8 cellular contexts compared by ENCODE assay signal in genomic region chr13:19960673-19961015, GRCh38. TPM values are rescaled to one million over a fixed set of nuclear protein-coding genes. Genes with fewer than 3 reads are reported as not detected.
DNase-seq lines count a peak whose midpoint lies in the region; ATAC-seq and TF ChIP-seq lines count a peak whose summit lies in the region.

No MANE protein-coding gene starts in this region.

- DNase-seq in heart left ventricle: no peak
- no peak for DNase-seq in left cardiac atrium
- DNase-seq in activated T-helper 1 cell treated with anti-CD3 and anti-CD28 coated beads, Interleukin-12 subunit alpha, Interleukin-12 subunit beta, Interleukin-2, Interleukin-4 antibody, amounts not matched to agents 30 ng/mL and 10 ng/mL and 1 ng/mL, durations not matched to agents 14 hours and 24 hours and 36 hours (ENCODE audit: low spot score): no peak
- DNase-seq in tibial artery: no peak
- DNase-seq in GOT3 (lab: John Stamatoyannopoulos, UW): no peak
- DNase-seq in COR-L47 (lab: John Stamatoyannopoulos, UW): no peak

- 70 to 78% (median 75%) methylated on average over 2 of the region's 2 CpGs for WGBS in heart left ventricle, 4 donors

- TF ChIP-seq CTCF in heart left ventricle (IDR thresholded peaks at IDR 0.05) (no peak), tibial artery (IDR thresholded peaks at IDR 0.05) (no peak)

- H3K36me3 Mint-ChIP-seq in activated T-helper 1 cell treated with anti-CD3 and anti-CD28 coated beads, Interleukin-12 subunit alpha, Interleukin-12 subunit beta, Interleukin-2, Interleukin-4 antibody, amounts not matched to agents 30 ng/mL and 10 ng/mL and 1 ng/mL, durations not matched to agents 14 hours and 24 hours and 36 hours (ENCODE audit: low read depth): peaks cover 11% of the 10 kb centered on the region

- peak overlapping the region; percentile 93 for H3K27ac Mint-ChIP-seq in activated T-helper 1 cell treated with anti-CD3 and anti-CD28 coated beads, Interleukin-12 subunit alpha, Interleukin-12 subunit beta, Interleukin-2, Interleukin-4 antibody, amounts not matched to agents 30 ng/mL and 10 ng/mL and 1 ng/mL, durations not matched to agents 14 hours and 24 hours and 36 hours

- no peak for TF ChIP-seq POLR2A in heart left ventricle (IDR thresholded peaks at IDR 0.05)

- H3K4me3 Mint-ChIP-seq in activated T-helper 1 cell treated with anti-CD3 and anti-CD28 coated beads, Interleukin-12 subunit alpha, Interleukin-12 subunit beta, Interleukin-2, Interleukin-4 antibody, amounts not matched to agents 30 ng/mL and 10 ng/mL and 1 ng/mL, durations not matched to agents 14 hours and 24 hours and 36 hours: peak overlapping the region; percentile 95

- H3K9me3 ChIP-seq in heart left ventricle: peaks cover 0 to 5% (median 0%) of the 10 kb centered on the region in 12 donors
- no peaks in the 10 kb centered on the region for H3K9me3 ChIP-seq in iPS-18a (ENCODE audit: control insufficient read depth, low read depth, low read length)
- no peaks in the 10 kb centered on the region for H3K9me3 ChIP-seq in tibial artery

- H3K27ac ChIP-seq in heart left ventricle (peak overlapping the region in 3 of 12 donors; percentile 94 to 99 (median 98)), iPS-18a (ENCODE audit: low read length) (no peak overlapping the region), tibial artery (peak overlapping the region in 1 of 2 donors; percentile 99)

- H3K4me1 ChIP-seq in heart left ventricle (peaks cover 5 to 50% (median 42%) of the 10 kb centered on the region in 12 donors), iPS-18a (ENCODE audit: control insufficient read depth, low read depth, low read length) (peaks cover 21% of the 10 kb centered on the region), tibial artery (peaks cover 0 to 51% (median 25%) of the 10 kb centered on the region in 4 donors)

- H3K9me3 Mint-ChIP-seq in activated T-helper 1 cell treated with anti-CD3 and anti-CD28 coated beads, Interleukin-12 subunit alpha, Interleukin-12 subunit beta, Interleukin-2, Interleukin-4 antibody, amounts not matched to agents 30 ng/mL and 10 ng/mL and 1 ng/mL, durations not matched to agents 14 hours and 24 hours and 36 hours: no peaks in the 10 kb centered on the region

- H3K36me3 ChIP-seq in heart left ventricle: peaks cover 0 to 40% (median 24%) of the 10 kb centered on the region in 9 donors
- peaks cover 35% of the 10 kb centered on the region for H3K36me3 ChIP-seq in iPS-18a (ENCODE audit: control insufficient read depth, low read depth, low read length)
- H3K36me3 ChIP-seq in tibial artery: no peaks in the 10 kb centered on the region

- ATAC-seq in heart left ventricle (no peak), left cardiac atrium (no peak), HG02938 (IDR thresholded peaks at IDR 0.05; ENCODE audit: unreplicated experiment) (no peak)

- intact Hi-C loops in heart left ventricle (cut with DNase I) (loop anchor here in 1 of 10 donors (10.0 kb wide), 1 partner anchor 96 kb away; the partner anchor contains the start of gene ZMYM5), left cardiac atrium (cut with DNase I) (no loop called here), tibial artery (cut with DNase I; ENCODE audit: low total_unique reads) (loop anchor here (10.0 kb wide), 1 partner anchor 326 kb away; the partner anchor contains the start of gene MPHOSPH8)
- intact Hi-C loops in activated T-helper 1 cell treated with anti-CD3 and anti-CD28 coated beads, Interleukin-12 subunit alpha, Interleukin-12 subunit beta, Interleukin-2, Interleukin-4 antibody, amounts not matched to agents 30 ng/mL and 10 ng/mL and 1 ng/mL, durations not matched to agents 14 hours and 24 hours and 36 hours (cut with micrococcal nuclease): loop anchor here (1.0 to 5.0 kb wide), 5 partner anchors 33 to 459 kb away; partner anchors contain the start of gene ZMYM5

- H3K4me1 Mint-ChIP-seq in activated T-helper 1 cell treated with anti-CD3 and anti-CD28 coated beads, Interleukin-12 subunit alpha, Interleukin-12 subunit beta, Interleukin-2, Interleukin-4 antibody, amounts not matched to agents 30 ng/mL and 10 ng/mL and 1 ng/mL, durations not matched to agents 14 hours and 24 hours and 36 hours (ENCODE audit: low read depth): peaks cover 25% of the 10 kb centered on the region

- H3K27me3 ChIP-seq in heart left ventricle (no peaks in the 10 kb centered on the region), iPS-18a (ENCODE audit: control insufficient read depth, insufficient read depth, low read length) (no peaks in the 10 kb centered on the region), tibial artery (no peaks in the 10 kb centered on the region)

- H3K27me3 Mint-ChIP-seq in activated T-helper 1 cell treated with anti-CD3 and anti-CD28 coated beads, Interleukin-12 subunit alpha, Interleukin-12 subunit beta, Interleukin-2, Interleukin-4 antibody, amounts not matched to agents 30 ng/mL and 10 ng/mL and 1 ng/mL, durations not matched to agents 14 hours and 24 hours and 36 hours (ENCODE audit: insufficient read depth): peaks cover 4% of the 10 kb centered on the region

- peak overlapping the region; percentile 17 for H3K9ac ChIP-seq in iPS-18a (ENCODE audit: low read length)

- H3K4me3 ChIP-seq in heart left ventricle (peak overlapping the region in 9 of 12 donors; percentile 69 to 96 (median 88)), iPS-18a (ENCODE audit: low read length) (peak overlapping the region; percentile 95), tibial artery (peak overlapping the region; percentile 93 to 94)

RNA-seq across cellular contexts. Expression of gene ZMYM2, which starts 2.1 kb away (rescaled TPM):
- total RNA-seq in heart left ventricle (10 to 100 TPM; 37.2 to 69.3 (median 53.0) TPM), left cardiac atrium (10 to 100 TPM; 49.0 to 55.4 TPM)
- polyA plus RNA-seq in heart left ventricle: 10 to 100 TPM; 11.2 to 16.1 TPM
- total RNA-seq in activated T-helper 1 cell treated with anti-CD3 and anti-CD28 coated beads, Interleukin-12 subunit alpha, Interleukin-12 subunit beta, Interleukin-2, Interleukin-4 antibody, amounts not matched to agents 30 ng/mL and 10 ng/mL and 1 ng/mL, durations not matched to agents 14 hours and 24 hours and 36 hours: 60.9 and 65.1 TPM in 2 replicates

Comparison
In these comparisons a context has a peak if more than half of its experiments do, and no peak if none do; other contexts are left out.
1. intact Hi-C loops: an anchor here in activated T-helper 1 cell treated with anti-CD3 and anti-CD28 coated beads, Interleukin-12 subunit alpha, Interleukin-12 subunit beta, Interleukin-2, Interleukin-4 antibody, amounts not matched to agents 30 ng/mL and 10 ng/mL and 1 ng/mL, durations not matched to agents 14 hours and 24 hours and 36 hours (1.0 to 5.0 kb wide) and tibial artery (10.0 kb wide); none called in left cardiac atrium.